ENCODE assay signal across 22 cellular contexts in genomic region chrX:54280466-54280865, GRCh38.
DNase-seq lines count a peak whose midpoint lies in the region; FAIRE-seq and TF ChIP-seq lines count a peak whose summit lies in the region.
"Had no signal": no experiment of that assay in that cellular context is flagged by ENCODE, and none has a peak within 500 bp of the region (broad histone marks: within the 10 kb centered on the region; RNA-seq: fewer than 3 reads in every experiment).

No MANE protein-coding gene starts in this region.

- no peaks in the 10 kb centered on the region for H3K36me3 ChIP-seq in astrocyte (ENCODE audit: insufficient read depth, low read length)
- H3K36me3 ChIP-seq: BLaER1 treated with 17β-estradiol and CSF1 and Interleukin-3, amounts not matched to agents 10 nM and 100 nM had no signal

- no peak for TF ChIP-seq CTCF in astrocyte (IDR thresholded peaks at IDR 0.05; ENCODE audit: insufficient read depth, low read depth, low read length)

- no peaks in the 10 kb centered on the region for H3K36me3 Mint-ChIP-seq in astrocyte (ENCODE audit: low read depth, unreplicated experiment)
- H3K36me3 Mint-ChIP-seq: CD8-positive, alpha-beta T cell had no signal

- H4K20me1 ChIP-seq in astrocyte (ENCODE audit: insufficient read depth, low read length) = no peaks in the 10 kb centered on the region
- H4K20me1 ChIP-seq: BLaER1 treated with 17β-estradiol and CSF1 and Interleukin-3, amounts not matched to agents 10 nM and 100 nM had no signal

- H3K27me3 Mint-ChIP-seq in astrocyte (ENCODE audit: low read depth, unreplicated experiment) = no peaks in the 10 kb centered on the region
- H3K27me3 Mint-ChIP-seq: B cell; CD4-positive, alpha-beta T cell had no signal

- no peak for TF ChIP-seq POLR2A in GM12892 (IDR thresholded peaks at IDR 0.05; ENCODE audit: low read depth, low read length)

- no peaks in the 10 kb centered on the region for H3K79me2 ChIP-seq in astrocyte (ENCODE audit: insufficient read depth, low read length)

- H3K27ac ChIP-seq in astrocyte (ENCODE audit: low read depth, low read length) = no peak overlapping the region
- H3K27ac ChIP-seq: 22Rv1; A549; BLaER1 treated with 17β-estradiol and CSF1 and Interleukin-3, amounts not matched to agents 10 nM and 100 nM; C4-2B had no signal

- no peak overlapping the region for H3K4me2 ChIP-seq in astrocyte (ENCODE audit: low read length)
- H3K4me2 ChIP-seq: A549; BLaER1 treated with 17β-estradiol and CSF1 and Interleukin-3, amounts not matched to agents 10 nM and 100 nM had no signal

- H3K27me3 ChIP-seq in astrocyte (ENCODE audit: insufficient read depth, low read length) = no peaks in the 10 kb centered on the region

- no peak overlapping the region for H2AFZ ChIP-seq in astrocyte (ENCODE audit: low read depth, low read length)

- H3K9me3 ChIP-seq in astrocyte (ENCODE audit: insufficient read depth, low read depth, low read length) = no peaks in the 10 kb centered on the region
- H3K9me3 ChIP-seq: A549, Caco-2 had no signal

- no peak overlapping the region for H3K4me3 Mint-ChIP-seq in astrocyte (ENCODE audit: unreplicated experiment)
- H3K4me3 Mint-ChIP-seq: B cell; CD4-positive, alpha-beta T cell; CD8-positive, alpha-beta T cell had no signal

- no peaks in the 10 kb centered on the region for H3K4me1 Mint-ChIP-seq in astrocyte (ENCODE audit: low read depth, unreplicated experiment)
- H3K4me1 Mint-ChIP-seq: B cell had no signal

- DNase-seq in GM19239 (ENCODE audit: insufficient read length, low spot score) (no peak), astrocyte (ENCODE audit: low read depth) (no peak), NCI-H2171 (lab: John Stamatoyannopoulos, UW) (no peak), GM12892 (ENCODE audit: insufficient read length) (no peak)
- DNase-seq in stimulated activated CD4-positive, alpha-beta T cell treated with anti-CD3 and anti-CD28 coated beads, Interleukin-2, amount 100 ng/mL, for 24 hours = no peak
- DNase-seq: AML-193; Caco-2; Calu3; CD4-positive, alpha-beta T cell; CD8-positive, alpha-beta T cell; DMS79 treated with DMSO at 0.1 percent for 48 hours; GF-D8 had no signal

- peak; percentile 18 for FAIRE-seq in GM19239 (lab: Jason Lieb, UNC)
- FAIRE-seq in astrocyte (lab: Jason Lieb, UNC) = peak; percentile 81
- peak; percentile 21 for FAIRE-seq in colon (lab: Jason Lieb, UNC)
- FAIRE-seq in GM12892 (lab: Jason Lieb, UNC) = no peak
- FAIRE-seq: A549, D721Med, G401.6, GM12891, GM18507 had no signal

- H3K4me3 ChIP-seq in astrocyte (ENCODE audit: insufficient read depth, low read depth, low read length) = no peak overlapping the region
- H3K4me3 ChIP-seq: A549; BLaER1 treated with 17β-estradiol and CSF1 and Interleukin-3, amounts not matched to agents 10 nM and 100 nM had no signal

- H3K9ac ChIP-seq in astrocyte (ENCODE audit: low read length) = no peak overlapping the region
- H3K9ac ChIP-seq: BLaER1 treated with 17β-estradiol and CSF1 and Interleukin-3, amounts not matched to agents 10 nM and 100 nM had no signal

- no peak overlapping the region for H3K27ac Mint-ChIP-seq in astrocyte (ENCODE audit: unreplicated experiment)
- H3K27ac Mint-ChIP-seq: B cell; CD4-positive, alpha-beta T cell; CD8-positive, alpha-beta T cell had no signal

- H3K9me3 Mint-ChIP-seq in astrocyte (ENCODE audit: unreplicated experiment) = no peaks in the 10 kb centered on the region
- H3K9me3 Mint-ChIP-seq: CD4-positive, alpha-beta T cell; CD8-positive, alpha-beta T cell had no signal

- H3K4me1 ChIP-seq in astrocyte (ENCODE audit: insufficient read depth, low read length) = no peaks in the 10 kb centered on the region
- H3K4me1 ChIP-seq: A549; BLaER1 treated with 17β-estradiol and CSF1 and Interleukin-3, amounts not matched to agents 10 nM and 100 nM; Caco-2 had no signal
